1 cellular context compared by ENCODE assay signal in the genomic region with DNA sequence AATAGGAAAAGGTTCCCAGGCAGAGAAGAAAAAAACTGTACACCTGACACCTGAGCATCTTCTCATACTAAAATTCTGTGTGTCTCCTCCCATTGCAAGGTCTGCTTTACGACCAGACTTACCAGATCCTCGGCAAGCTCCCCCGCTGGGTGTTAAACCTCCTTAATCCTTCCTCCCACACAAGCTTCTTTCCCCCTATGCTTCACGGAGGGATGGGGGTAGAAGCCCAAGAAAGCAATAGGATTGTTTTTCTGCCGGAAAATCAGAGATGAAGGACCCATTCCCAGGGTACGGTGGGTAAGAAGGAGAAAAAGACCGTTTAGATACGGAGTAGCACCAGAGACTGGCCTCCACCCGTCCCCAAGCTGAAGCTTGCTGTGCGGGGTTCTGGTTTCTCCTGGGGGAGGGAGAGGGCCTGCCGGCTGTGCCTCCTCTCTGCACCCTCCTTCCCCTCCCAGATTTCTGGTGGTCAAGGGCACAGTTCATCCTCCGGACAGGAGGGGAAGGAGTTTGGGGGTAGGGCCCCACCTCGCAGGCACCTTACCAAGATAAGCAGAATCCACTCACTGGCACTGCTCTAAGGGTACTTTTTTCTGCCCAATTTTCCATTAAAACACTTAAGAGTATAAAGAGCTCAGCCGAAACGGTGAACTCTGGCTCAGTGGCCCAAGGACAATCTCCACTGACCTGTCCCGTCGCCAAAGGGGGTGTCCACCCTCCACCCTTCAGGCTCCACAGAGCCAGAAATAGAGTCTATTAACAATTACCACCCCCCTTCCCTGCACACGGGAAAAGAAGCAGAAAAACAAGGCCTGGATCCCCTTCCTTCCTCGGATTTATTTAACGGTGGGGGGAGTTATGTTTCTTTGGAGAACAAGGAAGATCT.
TF ChIP-seq lines count a peak whose summit lies in the region.

No MANE protein-coding gene starts in this region.

TF ChIP-seq in SK-N-SH treated with all-trans-retinoic acid at 6 μM for 48 hours, 23 proteins besides CTCF, POLR2A, EP300 and RAD21 (continued from another document):
- TF ChIP-seq, protein P1, sequence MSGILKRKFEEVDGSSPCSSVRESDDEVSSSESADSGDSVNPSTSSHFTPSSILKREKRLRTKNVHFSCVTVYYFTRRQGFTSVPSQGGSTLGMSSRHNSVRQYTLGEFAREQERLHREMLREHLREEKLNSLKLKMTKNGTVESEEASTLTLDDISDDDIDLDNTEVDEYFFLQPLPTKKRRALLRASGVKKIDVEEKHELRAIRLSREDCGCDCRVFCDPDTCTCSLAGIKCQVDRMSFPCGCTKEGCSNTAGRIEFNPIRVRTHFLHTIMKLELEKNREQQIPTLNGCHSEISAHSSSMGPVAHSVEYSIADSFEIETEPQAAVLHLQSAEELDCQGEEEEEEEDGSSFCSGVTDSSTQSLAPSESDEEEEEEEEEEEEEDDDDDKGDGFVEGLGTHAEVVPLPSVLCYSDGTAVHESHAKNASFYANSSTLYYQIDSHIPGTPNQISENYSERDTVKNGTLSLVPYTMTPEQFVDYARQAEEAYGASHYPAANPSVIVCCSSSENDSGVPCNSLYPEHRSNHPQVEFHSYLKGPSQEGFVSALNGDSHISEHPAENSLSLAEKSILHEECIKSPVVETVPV (CRISPR knock-in tag; IDR thresholded peaks at IDR 0.05), result no peak
